In genomic region chr19:45716314-45717130, GRCh38 we compare ENCODE assay signal across 8 cellular contexts. TPM values are rescaled to one million over a fixed set of nuclear protein-coding genes. Genes with fewer than 3 reads are reported as not detected.
A peak's percentile ranks its signal among the peaks of the same experiment; 100 is the strongest.
DNase-seq lines count a peak whose midpoint lies in the region; TF ChIP-seq lines count a peak whose summit lies in the region.

No MANE protein-coding gene starts in this region.

- H3K4me2 ChIP-seq in mesenchymal stem cell (ENCODE audit: low read length, poor library complexity, severe bottlenecking) = peak overlapping the region; percentile 95

- CTCF ChIA-PET in A673 (lab: Charles Lee) = interaction anchor here (1.6 kb wide), 1 partner anchor 24 kb away, joined by 6 read pairs; the partner anchor contains the start of gene QPCTL

- H2AFZ ChIP-seq in mesenchymal stem cell (ENCODE audit: low read depth, low read length) = no peak overlapping the region

- H3K27me3 Mint-ChIP-seq in T-helper 2 cell treated with Interferon-gamma antibody and Interleukin-4, amounts not matched to agents 5 μg/mL and 100 μg/mL, for 36 hours (ENCODE audit: low read depth) = no peaks in the 10 kb centered on the region

- peak overlapping the region; percentile 73 to 74 for H3K4ac ChIP-seq in mesenchymal stem cell (ENCODE audit: low read depth in 1 of 2, low read length in 2 of 2)

- WGBS in mesenchymal stem cell = 4% methylated on average over 24 of the region's 24 CpGs

- H3K18ac ChIP-seq in mesenchymal stem cell (ENCODE audit: low read depth in 1 of 2, low read length in 2 of 2) = peak overlapping the region in 1 of 2 experiments; percentile 58

- peaks cover 32% of the 10 kb centered on the region for H3K36me3 Mint-ChIP-seq in T-helper 2 cell treated with Interferon-gamma antibody and Interleukin-4, amounts not matched to agents 5 μg/mL and 100 μg/mL, for 36 hours (ENCODE audit: low read depth)

- peak overlapping the region; percentile 57 for H4K91ac ChIP-seq in mesenchymal stem cell (ENCODE audit: low read length)

- no peaks in the 10 kb centered on the region for H3K9me3 ChIP-seq in A673 (ENCODE audit: low read depth, low read length, poor library complexity, severe bottlenecking)
- H3K9me3 ChIP-seq in mesenchymal stem cell (ENCODE audit: control insufficient read depth, low read length) = no peaks in the 10 kb centered on the region
- no peaks in the 10 kb centered on the region for H3K9me3 ChIP-seq in tibial artery

- H2BK120ac ChIP-seq in mesenchymal stem cell (ENCODE audit: low read depth, low read length) = peak overlapping the region; percentile 64

- H3K4me3 ChIP-seq in A673 (ENCODE audit: low read depth, low read length, poor library complexity, severe bottlenecking) (peak overlapping the region; percentile 63), mesenchymal stem cell (ENCODE audit: insufficient read depth in 1 of 2, low read depth in 1 of 2, low read length in 2 of 2) (peak overlapping the region; percentile 48 to 90), tibial artery (peak overlapping the region; percentile 59 to 61)

- H4K8ac ChIP-seq in mesenchymal stem cell (ENCODE audit: low read length) = peak overlapping the region; percentile 73

- H3K79me1 ChIP-seq in mesenchymal stem cell (replicated peaks; ENCODE audit: low read length, poor library complexity, severe bottlenecking) = peaks cover 22% of the 10 kb centered on the region

- no peaks in the 10 kb centered on the region for H3K9me3 Mint-ChIP-seq in T-helper 2 cell treated with Interferon-gamma antibody and Interleukin-4, amounts not matched to agents 5 μg/mL and 100 μg/mL, for 36 hours

- intact Hi-C loops in A673 (cut with micrococcal nuclease; ENCODE audit: unreplicated experiment) = no loop called here
- intact Hi-C loops in tibial artery (cut with DNase I; ENCODE audit: low total_unique reads) = loop anchor here (10.0 kb wide), 1 partner anchor 48 kb away; the partner anchor contains the start of gene SIX5

- DNase-seq in A673 (ENCODE audit: low spot score) (no peak), HCEC 1CT (peak; percentile 9), dermis microvascular lymphatic vessel endothelial cell (ENCODE audit: low read depth in 2 of 2) (peak; percentile 22 to 32), mesenchymal stem cell (peak; percentile 35), tibial artery (no peak), hippocampal formation (lab: John Stamatoyannopoulos, UW) (no peak)
- DNase-seq in T-helper 2 cell treated with Interferon-gamma antibody and Interleukin-4, amounts not matched to agents 5 μg/mL and 100 μg/mL, for 36 hours (ENCODE audit: low spot score) = no peak
- no peak for DNase-seq in activated CD4-positive, CD25-positive, alpha-beta regulatory T cell (lab: John Stamatoyannopoulos, UW)

- peaks cover 9% of the 10 kb centered on the region for H3K36me3 ChIP-seq in A673 (ENCODE audit: insufficient read depth, low read length, poor library complexity, severe bottlenecking)
- peaks cover 25 to 27% of the 10 kb centered on the region in 2 experiments for H3K36me3 ChIP-seq in mesenchymal stem cell (ENCODE audit: control insufficient read depth in 1 of 2, insufficient read depth in 2 of 2, low read depth in 1 of 2, low read length in 2 of 2)
- H3K36me3 ChIP-seq in tibial artery = peaks cover 9 to 24% (median 18%) of the 10 kb centered on the region in 3 donors

- H3K27ac ChIP-seq in A673 (ENCODE audit: low read depth, low read length, poor library complexity, severe bottlenecking) (peak overlapping the region; percentile 98), mesenchymal stem cell (ENCODE audit: low read length, poor library complexity, severe bottlenecking) (peak overlapping the region; percentile 64), tibial artery (peak overlapping the region; percentile 86 to 87)

- H2BK15ac ChIP-seq in mesenchymal stem cell (ENCODE audit: low read depth, poor library complexity, severe bottlenecking) = peak overlapping the region; percentile 85

- POLR2A ChIA-PET in A673 (lab: Charles Lee; ENCODE audit: low non-redundant PET) = interaction anchor here (0.6 to 1.3 kb wide), 7 partner anchors 14 to 263 kb away, joined by 3 to 25 read pairs (median 5); partner anchors contain the start of genes FBXO46 and IRF2BP1

- H3K4me1 Mint-ChIP-seq in T-helper 2 cell treated with Interferon-gamma antibody and Interleukin-4, amounts not matched to agents 5 μg/mL and 100 μg/mL, for 36 hours (ENCODE audit: low read depth) = peaks cover 36% of the 10 kb centered on the region

- H3K4me1 ChIP-seq in A673 (ENCODE audit: insufficient read depth, low read length, poor library complexity, severe bottlenecking) (peaks cover 8% of the 10 kb centered on the region), mesenchymal stem cell (ENCODE audit: control insufficient read depth, insufficient read depth, low read depth, low read length) (peaks cover 9% of the 10 kb centered on the region), tibial artery (peaks cover 0 to 20% (median 10%) of the 10 kb centered on the region in 4 donors)

- H3K27me3 ChIP-seq in A673 (replicated peaks; ENCODE audit: insufficient read depth, low read depth, low read length, poor library complexity) (no peaks in the 10 kb centered on the region), mesenchymal stem cell (ENCODE audit: control insufficient read depth in 1 of 2, insufficient read depth in 1 of 2, low read length in 2 of 2) (no peaks in the 10 kb centered on the region), tibial artery (no peaks in the 10 kb centered on the region)

- H3K9ac ChIP-seq in mesenchymal stem cell (ENCODE audit: low read length) = peak overlapping the region; percentile 95

- TF ChIP-seq CTCF in A673 (conservative IDR thresholded peaks at IDR 0.05; ENCODE audit: low read depth, low read length) (no peak), tibial artery (IDR thresholded peaks at IDR 0.05) (no peak)

- H2BK12ac ChIP-seq in mesenchymal stem cell (ENCODE audit: low read length in 2 of 2) = peak overlapping the region; percentile 11 to 52

- peak overlapping the region in 1 of 2 experiments; percentile 23 for H3K14ac ChIP-seq in mesenchymal stem cell (ENCODE audit: low read length in 2 of 2)

- H3K23ac ChIP-seq in mesenchymal stem cell (ENCODE audit: low read length in 2 of 2) = peak overlapping the region in 1 of 2 experiments; percentile 30

- peak overlapping the region; percentile 94 for H2AK5ac ChIP-seq in mesenchymal stem cell (ENCODE audit: low read length, severe bottlenecking)

- H2BK5ac ChIP-seq in mesenchymal stem cell (ENCODE audit: low read depth, low read length, poor library complexity, severe bottlenecking) = peak overlapping the region; percentile 59

- H3K4me3 Mint-ChIP-seq in T-helper 2 cell treated with Interferon-gamma antibody and Interleukin-4, amounts not matched to agents 5 μg/mL and 100 μg/mL, for 36 hours = peak overlapping the region; percentile 94

- H3K27ac Mint-ChIP-seq in T-helper 2 cell treated with Interferon-gamma antibody and Interleukin-4, amounts not matched to agents 5 μg/mL and 100 μg/mL, for 36 hours = peak overlapping the region; percentile 97

- TSS peak; percentile 85 for BruUV-seq in A673 (replicated peaks; lab: Mats Ljungman, UMichigan)

RNA-seq across cellular contexts. Expression of gene FBXO46, which starts 14.2 kb away (rescaled TPM):
- total RNA-seq in A673 (2021) (18.8 and 24.3 TPM in 2 replicates), dermis microvascular lymphatic vessel endothelial cell (3.2 and 5.4 TPM in 2 replicates)
- 5.3 TPM for polyA plus RNA-seq in mesenchymal stem cell (2013, experiment 1 of 2)
- polyA plus RNA-seq in mesenchymal stem cell (2013, experiment 2 of 2) = 5.1 TPM

RNA-seq across cellular contexts. Expression of gene MEIOSIN, which starts 16.7 kb away (rescaled TPM):
- total RNA-seq in A673 (2021) = not detected in 2 replicates
- total RNA-seq in dermis microvascular lymphatic vessel endothelial cell = not detected in 2 replicates
- polyA plus RNA-seq in mesenchymal stem cell (2013, experiment 1 of 2) = not detected
- not detected for polyA plus RNA-seq in mesenchymal stem cell (2013, experiment 2 of 2)

RNA-seq across cellular contexts. Expression of gene QPCTL, which starts 24.1 kb away (rescaled TPM):
- total RNA-seq in A673 (2021) (12.8 and 17.4 TPM in 2 replicates), dermis microvascular lymphatic vessel endothelial cell (8.3 and 11.7 TPM in 2 replicates)
- 12.2 TPM for polyA plus RNA-seq in mesenchymal stem cell (2013, experiment 1 of 2)
- polyA plus RNA-seq in mesenchymal stem cell (2013, experiment 2 of 2) = 11.9 TPM

RNA-seq across cellular contexts. Expression of gene SNRPD2, which starts 24.8 kb away (rescaled TPM):
- total RNA-seq in A673 (2021) = 590 and 597 TPM in 2 replicates
- total RNA-seq in dermis microvascular lymphatic vessel endothelial cell = 222 and 396 TPM in 2 replicates
- 1,303 TPM for polyA plus RNA-seq in mesenchymal stem cell (2013, experiment 1 of 2)
- polyA plus RNA-seq in mesenchymal stem cell (2013, experiment 2 of 2) = 1,356 TPM

RNA-seq across cellular contexts. Expression of gene GIPR, which starts 48.5 kb away (rescaled TPM):
- 0.45 and 1.0 TPM in 2 replicates for total RNA-seq in A673 (2021)
- 0.13 TPM in 1 of 2 replicates, not detected in the other for total RNA-seq in dermis microvascular lymphatic vessel endothelial cell
- polyA plus RNA-seq in mesenchymal stem cell (2013, experiment 1 of 2) = 6.2 TPM
- polyA plus RNA-seq in mesenchymal stem cell (2013, experiment 2 of 2) = 5.2 TPM

Comparison
In these comparisons a context has a peak if more than half of its experiments do, and no peak if none do; other contexts are left out.
1. DNase-seq: peak in HCEC 1CT (single experiment), dermis microvascular lymphatic vessel endothelial cell (2 of 2) and mesenchymal stem cell (single experiment); none in A673 (single experiment), T-helper 2 cell treated with Interferon-gamma antibody and Interleukin-4, amounts not matched to agents 5 μg/mL and 100 μg/mL, for 36 hours (single experiment), tibial artery (0 of 2), hippocampal formation (0 of 2) and activated CD4-positive, CD25-positive, alpha-beta regulatory T cell (0 of 4).
2. Peak in every context shown above with its lines, with median percentiles within 50 percentile points of each other: H3K27ac ChIP-seq and H3K4me3 ChIP-seq.